Comparison of ENCODE assay signal across 17 cellular contexts in the genomic region with DNA sequence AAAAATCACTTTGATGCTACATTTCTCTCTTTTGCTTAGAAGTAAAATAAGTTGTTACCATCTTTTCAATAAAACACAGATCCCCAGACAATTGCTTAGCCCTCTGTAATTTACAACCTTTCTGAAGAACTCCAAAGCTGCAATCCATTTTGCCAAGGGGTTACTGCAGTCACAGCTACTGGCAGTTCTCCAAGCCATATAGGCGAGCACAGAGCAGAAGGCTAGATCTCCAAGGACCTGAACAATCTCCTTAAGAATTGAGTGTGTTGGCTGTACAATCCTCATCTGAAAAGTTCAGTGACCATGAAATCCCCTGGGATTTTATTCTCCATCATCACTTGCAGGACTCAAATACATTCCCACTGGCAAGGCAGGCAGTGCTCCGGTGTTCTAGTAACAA.
DNase-seq lines count a peak whose midpoint lies in the region; ATAC-seq lines count a peak whose summit lies in the region.
"Had no signal": no experiment of that assay in that cellular context is flagged by ENCODE, and none has a peak within 500 bp of the region (broad histone marks: within the 10 kb centered on the region; RNA-seq: fewer than 3 reads in every experiment).

No MANE protein-coding gene starts in this region.

- H3K27ac Mint-ChIP-seq in activated T-cell treated with anti-CD3 and anti-CD28 coated beads, Interleukin-2, amount 50 U/mL, for 24 hours: no peak overlapping the region
- H3K27ac Mint-ChIP-seq: CD8-positive, alpha-beta T cell; T-helper 1 cell treated with Interleukin-12 subunit alpha and Interleukin-12 subunit beta and Interleukin-4 antibody, amounts not matched to agents 30 μg/mL and 1 μg/mL, for 36 hours had no signal

- H3K4me1 Mint-ChIP-seq in activated T-cell treated with anti-CD3 and anti-CD28 coated beads, Interleukin-2, amount 50 U/mL, for 24 hours (ENCODE audit: low read depth): no peaks in the 10 kb centered on the region

- H3K4me3 Mint-ChIP-seq in activated T-cell treated with anti-CD3 and anti-CD28 coated beads, Interleukin-2, amount 50 U/mL, for 24 hours: no peak overlapping the region
- H3K4me3 Mint-ChIP-seq: CD8-positive, alpha-beta T cell; T-helper 1 cell treated with Interleukin-12 subunit alpha and Interleukin-12 subunit beta and Interleukin-4 antibody, amounts not matched to agents 30 μg/mL and 1 μg/mL, for 36 hours had no signal

- H3K27me3 Mint-ChIP-seq in activated T-cell treated with anti-CD3 and anti-CD28 coated beads, Interleukin-2, amount 50 U/mL, for 24 hours: no peaks in the 10 kb centered on the region

- ATAC-seq in HG02852 (IDR thresholded peaks at IDR 0.05; ENCODE audit: unreplicated experiment): no peak
- ATAC-seq: CD8-positive, alpha-beta T cell; HepG2 had no signal

- peaks cover 8% of the 10 kb centered on the region for H3K9me3 Mint-ChIP-seq in activated T-cell treated with anti-CD3 and anti-CD28 coated beads, Interleukin-2, amount 50 U/mL, for 24 hours
- H3K9me3 Mint-ChIP-seq: T-helper 1 cell treated with Interleukin-12 subunit alpha and Interleukin-12 subunit beta and Interleukin-4 antibody, amounts not matched to agents 30 μg/mL and 1 μg/mL, for 36 hours had no signal

- no peaks in the 10 kb centered on the region for H3K36me3 Mint-ChIP-seq in activated T-cell treated with anti-CD3 and anti-CD28 coated beads, Interleukin-2, amount 50 U/mL, for 24 hours (ENCODE audit: low read depth)
- H3K36me3 Mint-ChIP-seq: CD8-positive, alpha-beta T cell had no signal

- DNase-seq in EL: peak; percentile 0
- DNase-seq in NCI-H1105 treated with DMSO at 0.1 percent for 48 hours (lab: John Stamatoyannopoulos, UW): peak; percentile 88
- peak; percentile 23 for DNase-seq in OCI-M1 (lab: John Stamatoyannopoulos, UW)
- peak; percentile 28 for DNase-seq in iris pigment epithelial cell (ENCODE audit: low read depth)
- no peak for DNase-seq in activated T-cell treated with anti-CD3 and anti-CD28 coated beads, Interleukin-2, amount 50 U/mL, for 24 hours
- DNase-seq in activated CD4-positive, alpha-beta T cell treated with anti-CD3 and anti-CD28 coated beads, Interleukin-2, amount 50 U/mL, for 48 hours: no peak
- DNase-seq: CD8-positive, alpha-beta T cell; DMS 273 treated with DMSO at 0.1 percent for 48 hours; NCI-H1436 treated with DMSO at 0.1 percent for 48 hours; NCI-H2107; NCI-H510A treated with DMSO at 0.1 percent for 48 hours; Peyer's patch; Right ventricle myocardium superior; SK-N-SH had no signal

Comparison
In these comparisons a context has a peak if more than half of its experiments do, and no peak if none do; other contexts are left out.
1. DNase-seq: peak in EL (single experiment), NCI-H1105 treated with DMSO at 0.1 percent for 48 hours (single experiment), OCI-M1 (single experiment) and iris pigment epithelial cell (single experiment); none in activated T-cell treated with anti-CD3 and anti-CD28 coated beads, Interleukin-2, amount 50 U/mL, for 24 hours (single experiment) and activated CD4-positive, alpha-beta T cell treated with anti-CD3 and anti-CD28 coated beads, Interleukin-2, amount 50 U/mL, for 48 hours (0 of 2).